Comparison of ENCODE assay signal across 16 cellular contexts in the genomic region with DNA sequence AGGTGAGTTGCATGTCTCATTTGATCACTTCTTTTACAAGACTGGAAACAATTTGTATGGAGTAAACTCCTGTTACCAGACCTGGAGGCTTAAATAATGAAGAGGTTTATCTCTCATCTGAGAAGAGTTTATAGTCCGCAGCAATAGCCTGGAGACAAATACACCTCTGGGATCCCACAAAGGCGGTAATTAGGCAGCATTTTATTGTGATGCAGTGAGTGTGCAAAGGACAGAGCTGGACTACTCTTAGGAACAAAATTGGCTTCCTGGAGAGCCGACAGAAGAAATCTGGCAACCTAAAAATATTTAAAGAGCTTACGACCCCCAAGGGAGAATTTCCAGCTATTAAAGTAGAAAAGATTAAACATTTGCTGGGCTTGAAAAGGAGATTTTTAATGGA.
"Had no signal": no experiment of that assay in that cellular context is flagged by ENCODE, and none has a peak within 500 bp of the region (broad histone marks: within the 10 kb centered on the region; RNA-seq: fewer than 3 reads in every experiment).

No MANE protein-coding gene starts in this region.

- FAIRE-seq: kidney had no signal

- H3K36me3 ChIP-seq: gastrocnemius medialis, ovary, stomach, tibial artery had no signal

- H3K27me3 ChIP-seq: body of pancreas, gastrocnemius medialis, ovary, stomach, tibial artery had no signal

- H3K4me3 ChIP-seq: body of pancreas, gastrocnemius medialis, ovary, skin epidermis, stomach, tibial artery had no signal

- DNase-seq: activated T-cell treated with anti-CD3 and anti-CD28 coated beads, Interleukin-2, amount 50 U/mL, for 1 hour; amniotic stem cell; body of pancreas; effector memory CD8-positive, alpha-beta T cell; gastrocnemius medialis; kidney; left ventricle myocardium superior; mesendoderm; nephron progenitor cell; ovary; retina; stomach; T-helper 2 cell; tibial artery had no signal

- H3K9me3 ChIP-seq: body of pancreas, gastrocnemius medialis, ovary, stomach, tibial artery had no signal

- H3K27ac ChIP-seq: body of pancreas, epithelial cell of prostate, gastrocnemius medialis, ovary, tibial artery had no signal

- H3K4me1 ChIP-seq: body of pancreas, stomach had no signal
